Comparison of ENCODE assay signal across 8 cellular contexts in the genomic region with DNA sequence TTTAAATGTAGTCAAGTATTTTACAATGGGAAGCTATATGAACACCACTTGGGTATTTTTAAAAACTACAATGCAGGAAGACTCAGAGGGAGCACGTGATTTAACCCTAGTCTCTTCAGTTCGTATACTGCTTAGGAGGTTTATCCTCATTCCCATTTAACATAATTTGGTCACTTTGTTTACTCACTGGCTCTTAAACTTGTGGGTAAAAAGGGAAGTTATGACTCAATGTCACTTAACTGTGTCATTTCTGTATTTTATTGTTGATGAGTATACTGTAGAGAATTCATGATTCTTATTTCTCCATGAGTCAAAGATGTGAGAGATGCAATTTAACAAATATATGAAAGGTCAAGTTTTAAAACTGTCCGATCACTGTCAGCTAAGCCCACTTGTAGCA. TPM values are rescaled to one million over a fixed set of nuclear protein-coding genes. Genes with fewer than 3 reads are reported as not detected.
DNase-seq lines count a peak whose midpoint lies in the region; ATAC-seq and TF ChIP-seq lines count a peak whose summit lies in the region.

No MANE protein-coding gene starts in this region.

- DNase-seq in adipocyte (ENCODE audit: low read depth) (peak; percentile 45), osteocyte (ENCODE audit: extremely low spot score, unreplicated experiment) (no peak), NCI-H1694 (lab: John Stamatoyannopoulos, UW) (no peak), GDM1 (lab: John Stamatoyannopoulos, UW) (no peak), NCI-H1092 treated with DMSO at 0.1 percent for 48 hours (lab: John Stamatoyannopoulos, UW) (no peak)

- peaks cover 24% of the 10 kb centered on the region for H3K4me1 ChIP-seq in adipocyte (ENCODE audit: control insufficient read depth, insufficient read depth, low read length)

- H3K9ac ChIP-seq in adipocyte (ENCODE audit: low read length): peak overlapping the region; percentile 34

- H3K4me3 Mint-ChIP-seq in osteocyte (ENCODE audit: unreplicated experiment): no peak overlapping the region

- no peaks in the 10 kb centered on the region for H3K27me3 ChIP-seq in adipocyte (replicated peaks; ENCODE audit: control insufficient read depth, insufficient read depth, low read length)

- H3K9me3 ChIP-seq in adipocyte (ENCODE audit: control insufficient read depth, low read length): no peaks in the 10 kb centered on the region

- H3K36me3 ChIP-seq in adipocyte (ENCODE audit: control insufficient read depth, insufficient read depth, low read length, severe bottlenecking): peaks cover 86% of the 10 kb centered on the region

- H3K27me3 Mint-ChIP-seq in osteocyte (ENCODE audit: unreplicated experiment): no peaks in the 10 kb centered on the region

- ATAC-seq in GM18517 (IDR thresholded peaks at IDR 0.05; ENCODE audit: unreplicated experiment) (peak; percentile 59), HG03280 (IDR thresholded peaks at IDR 0.05; ENCODE audit: unreplicated experiment) (peak; percentile 70), GM19467 (IDR thresholded peaks at IDR 0.05; ENCODE audit: unreplicated experiment) (no peak)

- H3K36me3 Mint-ChIP-seq in osteocyte (ENCODE audit: unreplicated experiment): peaks cover 37% of the 10 kb centered on the region

- H3K9me3 Mint-ChIP-seq in osteocyte (ENCODE audit: unreplicated experiment): no peaks in the 10 kb centered on the region

- no peak for TF ChIP-seq CTCF in osteocyte (IDR thresholded peaks at IDR 0.05)

- peaks cover 16% of the 10 kb centered on the region for H3K4me1 Mint-ChIP-seq in osteocyte (ENCODE audit: unreplicated experiment)

- peak overlapping the region; percentile 48 for H3K27ac Mint-ChIP-seq in osteocyte (ENCODE audit: unreplicated experiment)

- H3K4me3 ChIP-seq in adipocyte (ENCODE audit: low read length): peak overlapping the region; percentile 48

RNA-seq across cellular contexts. Expression of a gene that starts 48.2 kb away (rescaled TPM):
- 23.3 and 29.9 TPM in 2 replicates for total RNA-seq in osteocyte
